ENCODE assay signal across 1 cellular context in the genomic region with DNA sequence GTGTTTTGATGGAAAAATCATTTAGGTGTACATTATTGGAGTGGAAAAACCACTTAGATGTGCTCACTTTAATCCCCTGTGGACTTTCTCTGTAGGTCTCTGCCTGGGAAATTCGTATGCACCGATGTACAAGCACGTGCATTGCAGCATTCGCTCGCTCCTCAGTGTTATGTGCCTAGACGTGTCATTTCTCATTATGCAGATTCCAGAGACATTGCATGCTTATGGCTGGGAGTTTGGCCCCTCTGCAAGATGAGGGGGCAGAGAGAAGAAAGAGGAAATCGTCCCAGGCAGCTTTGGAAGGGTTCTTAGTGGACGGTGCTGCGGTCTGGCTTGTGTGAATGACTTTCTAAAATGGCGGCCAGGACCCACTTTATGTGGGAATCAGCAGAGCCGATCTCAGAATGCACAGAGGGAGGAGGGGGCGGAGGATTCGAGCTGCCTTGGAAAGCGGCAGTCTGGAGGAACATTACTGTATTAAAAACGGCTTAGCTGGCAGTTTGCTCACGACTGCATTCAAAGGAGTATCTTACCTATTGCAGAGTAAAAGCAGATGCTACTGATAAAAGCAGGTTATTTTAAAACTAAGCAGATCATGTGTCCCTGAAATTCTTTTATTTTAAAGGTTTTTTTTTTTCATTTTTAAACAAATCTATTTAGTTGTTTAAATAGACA.
TF ChIP-seq lines count a peak whose summit lies in the region.

No MANE protein-coding gene starts in this region.

TF ChIP-seq in IMR-90, 13 proteins besides CTCF, POLR2A, EP300 and RAD21:
- TF ChIP-seq MAZ (IDR thresholded peaks at IDR 0.05; ENCODE audit: borderline replicate concordance, low read depth, low read length), result 0 out of 2 replicates have a peak, but pooled peaks have one; percentile 11
- peak; percentile 66 for TF ChIP-seq MAFK (IDR thresholded peaks at IDR 0.05; ENCODE audit: low read depth, low read length)
- TF ChIP-seq CEBPB (IDR thresholded peaks at IDR 0.05; ENCODE audit: low read depth, low read length), result no peak
- TF ChIP-seq RFX5 (IDR thresholded peaks at IDR 0.05; ENCODE audit: low read depth, low read length), result no peak
- peak; percentile 84; the same call in 1 of the 2 replicates for TF ChIP-seq MXI1 (IDR thresholded peaks at IDR 0.05; ENCODE audit: borderline replicate concordance, low read depth, low read length)
- peak; percentile 88 for TF ChIP-seq BHLHE40 (IDR thresholded peaks at IDR 0.05; ENCODE audit: low read depth, low read length)
- no peak for TF ChIP-seq NFE2L2 (IDR thresholded peaks at IDR 0.05; ENCODE audit: low read depth, low read length)
